ENCODE assay signal across 21 cellular contexts in the genomic region with DNA sequence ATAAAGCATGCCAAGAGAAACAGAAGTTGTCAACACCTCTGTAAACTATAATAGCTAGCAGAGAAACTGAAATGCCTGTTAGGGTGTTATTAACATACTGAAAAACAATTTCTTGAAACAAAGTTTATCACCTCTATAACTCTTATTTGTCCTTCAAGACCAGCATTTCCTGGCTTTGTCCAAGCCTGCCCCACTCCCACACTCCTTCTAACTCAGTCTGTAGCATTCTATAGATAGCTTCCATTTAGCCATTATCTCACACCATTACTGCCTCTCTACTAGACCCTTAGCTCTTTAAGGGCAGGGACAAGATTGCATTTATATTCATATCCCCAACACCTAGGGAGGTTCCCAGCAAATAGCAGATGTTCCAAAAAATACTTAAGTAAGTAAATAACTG.
"Had no signal": no experiment of that assay in that cellular context is flagged by ENCODE, and none has a peak within 500 bp of the region (broad histone marks: within the 10 kb centered on the region; RNA-seq: fewer than 3 reads in every experiment).

No MANE protein-coding gene starts in this region.

- H3K4me1 ChIP-seq: left lung, prostate gland had no signal

- ATAC-seq: mucosa of descending colon; right cardiac atrium; stimulated activated effector memory CD8-positive, alpha-beta T cell treated with anti-CD3 and anti-CD28 coated beads, Interleukin-12 subunit alpha, Interleukin-12 subunit beta, amount 100 ng/mL, for 72 hours; stimulated activated naive CD8-positive, alpha-beta T cell treated with anti-CD3 and anti-CD28 coated beads, Interleukin-15, Interleukin-2, amounts not matched to agents 100 U/mL and 50 U/mL, for 24 hours had no signal

- H3K27me3 ChIP-seq: esophagus muscularis mucosa, left lung, sigmoid colon, testis, tibial artery had no signal

- DNase-seq: foreskin melanocyte; hypothalamus; kidney; left lung; mesenchymal stem cell; mucosa of descending colon; naive B cell; nephron progenitor cell; nucleus accumbens; right cardiac atrium; sigmoid colon; stimulated activated CD4-positive, alpha-beta T cell treated with anti-CD3 and anti-CD28 coated beads, Interleukin-2, amount 100 ng/mL, for 24 hours; stimulated activated CD4-positive, alpha-beta T cell treated with anti-CD3 and anti-CD28 coated beads, Interleukin-4, amount 100 ng/mL, for 24 hours; stimulated activated naive CD8-positive, alpha-beta T cell treated with anti-CD3 and anti-CD28 coated beads, Interleukin-15, Interleukin-2, amounts not matched to agents 100 U/mL and 50 U/mL, for 24 hours; substantia nigra; testis; tibial artery had no signal

- H3K36me3 ChIP-seq: prostate gland had no signal

- H3K9me3 ChIP-seq: esophagus muscularis mucosa, left lung, mucosa of descending colon, prostate gland, sigmoid colon, testis, tibial artery had no signal

- H3K4me3 ChIP-seq: coronary artery, esophagus muscularis mucosa, left lung, mucosa of descending colon, prostate gland, sigmoid colon, testis, tibial artery had no signal

- H3K27ac ChIP-seq: coronary artery, left lung, prostate gland, sigmoid colon, testis, tibial artery had no signal
